8 cellular contexts compared by ENCODE assay signal in genomic region chr16:2520097-2520783, GRCh38. TPM values are rescaled to one million over a fixed set of nuclear protein-coding genes. Genes with fewer than 3 reads are reported as not detected.
DNase-seq lines count a peak whose midpoint lies in the region; ATAC-seq and TF ChIP-seq lines count a peak whose summit lies in the region.

A gene with protein sequence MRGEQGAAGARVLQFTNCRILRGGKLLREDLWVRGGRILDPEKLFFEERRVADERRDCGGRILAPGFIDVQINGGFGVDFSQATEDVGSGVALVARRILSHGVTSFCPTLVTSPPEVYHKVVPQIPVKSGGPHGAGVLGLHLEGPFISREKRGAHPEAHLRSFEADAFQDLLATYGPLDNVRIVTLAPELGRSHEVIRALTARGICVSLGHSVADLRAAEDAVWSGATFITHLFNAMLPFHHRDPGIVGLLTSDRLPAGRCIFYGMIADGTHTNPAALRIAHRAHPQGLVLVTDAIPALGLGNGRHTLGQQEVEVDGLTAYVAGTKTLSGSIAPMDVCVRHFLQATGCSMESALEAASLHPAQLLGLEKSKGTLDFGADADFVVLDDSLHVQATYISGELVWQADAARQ (plus strand): TSS chr16:2520371. CDS start chr16:2520459, 88 bp downstream.

- intact Hi-C loops in CD8-positive, alpha-beta T cell (cut with DNase I, micrococcal nuclease): loop anchor here (1.0 to 2.0 kb wide), 3 partner anchors 12 to 45 kb away; partner anchors contain the start of gene TBC1D24 (in 1 of the 2)
- intact Hi-C loops in left ventricle myocardium inferior (cut with micrococcal nuclease): no loop called here
- intact Hi-C loops in prostate gland (cut with DNase I): no loop called here

- H3K36me3 Mint-ChIP-seq in CD8-positive, alpha-beta T cell: peaks cover 47% of the 10 kb centered on the region
- H3K36me3 Mint-ChIP-seq in T-helper 17 cell (ENCODE audit: low read depth): peaks cover 9% of the 10 kb centered on the region

- POLR2A ChIA-PET in CD8-positive, alpha-beta T cell (lab: Charles Lee): interaction anchor here (0.7 to 3.8 kb wide), 10 partner anchors 9 to 556 kb away, joined by 3 to 59 read pairs (median 4); partner anchors contain the start of genes CEMP1, PDPK1, PGP and RPS2

- TF ChIP-seq CTCF in CD8-positive, alpha-beta T cell (IDR thresholded peaks at IDR 0.05): no peak
- TF ChIP-seq CTCF in left ventricle myocardium inferior (IDR thresholded peaks at IDR 0.05; ENCODE audit: borderline replicate concordance): no peak
- no peak for TF ChIP-seq CTCF in prostate gland (IDR thresholded peaks at IDR 0.05)
- TF ChIP-seq CTCF in upper lobe of left lung (IDR thresholded peaks at IDR 0.05): no peak

- CTCF ChIA-PET in CD8-positive, alpha-beta T cell (lab: Charles Lee): interaction anchor here (1.3 to 1.4 kb wide), 2 partner anchors 11 to 16 kb away, joined by 3 to 6 read pairs; partner anchors contain the start of gene CEMP1

- peaks cover 60% of the 10 kb centered on the region for H3K4me1 Mint-ChIP-seq in CD8-positive, alpha-beta T cell (ENCODE audit: low read depth)
- peaks cover 44% of the 10 kb centered on the region for H3K4me1 Mint-ChIP-seq in T-helper 17 cell

- TF ChIP-seq POLR2A in prostate gland (IDR thresholded peaks at IDR 0.05) (no peak), upper lobe of left lung (IDR thresholded peaks at IDR 0.05) (peak in 1 of 4 donors; percentile 76)

- peaks cover 16% of the 10 kb centered on the region for H3K36me3 ChIP-seq in CD8-positive, alpha-beta T cell (ENCODE audit: insufficient read depth, low read length)
- H3K36me3 ChIP-seq in left ventricle myocardium inferior: peaks cover 36% of the 10 kb centered on the region
- H3K36me3 ChIP-seq in prostate gland: no peaks in the 10 kb centered on the region
- H3K36me3 ChIP-seq in upper lobe of left lung: peaks cover 0 to 39% (median 26%) of the 10 kb centered on the region in 4 donors

- H3K4me3 Mint-ChIP-seq in CD8-positive, alpha-beta T cell: peak within 1 kb of the TSS; percentile 94
- peak within 1 kb of the TSS; percentile 92 for H3K4me3 Mint-ChIP-seq in T-helper 17 cell

- peak within 1 kb of the TSS; percentile 32 for H3K4me3 ChIP-seq in CD8-positive, alpha-beta T cell (ENCODE audit: low read depth, low read length)
- H3K4me3 ChIP-seq in left ventricle myocardium inferior (peak within 1 kb of the TSS; percentile 77), prostate gland (peak within 1 kb of the TSS; percentile 55 to 77), upper lobe of left lung (peak within 1 kb of the TSS; percentile 61 to 91 (median 73))

- peak; percentile 82 to 94 (median 89) for DNase-seq in CD8-positive, alpha-beta T cell
- peak; percentile 83 for DNase-seq in H4 (ENCODE audit: low spot score)
- peak; percentile 88 for DNase-seq in NCI-H146 (lab: John Stamatoyannopoulos, UW)
- DNase-seq in T-helper 17 cell: peak; percentile 83 to 89 (median 87)
- DNase-seq in amniotic stem cell (lab: John Stamatoyannopoulos, UW): peak; percentile 91
- DNase-seq in left ventricle myocardium inferior: peak; percentile 94
- DNase-seq in prostate gland (ENCODE audit: low spot score): peak; percentile 89
- peak; percentile 92 to 99 for DNase-seq in upper lobe of left lung

- TF ChIP-seq EP300 in upper lobe of left lung (IDR thresholded peaks at IDR 0.05): peak in 1 of 4 donors; percentile 83

- no peaks in the 10 kb centered on the region for H3K9me3 ChIP-seq in CD8-positive, alpha-beta T cell (ENCODE audit: low read length)
- H3K9me3 ChIP-seq in T-helper 17 cell (ENCODE audit: control insufficient read depth, low read length, poor library complexity, severe bottlenecking) (no peaks in the 10 kb centered on the region), left ventricle myocardium inferior (replicated peaks) (no peaks in the 10 kb centered on the region), prostate gland (no peaks in the 10 kb centered on the region), upper lobe of left lung (no peaks in the 10 kb centered on the region)

- WGBS in prostate gland: under 1% methylated on average over 49 of the region's 83 CpGs
- 0 to 2% methylated on average over 9 to 33 of the region's 83 CpGs for WGBS in upper lobe of left lung, 2 donors

- peak within 1 kb of the TSS; percentile 58 for H3K27ac ChIP-seq in CD8-positive, alpha-beta T cell (ENCODE audit: low read depth, low read length)
- H3K27ac ChIP-seq in left ventricle myocardium inferior (replicated peaks): peak within 1 kb of the TSS; percentile 88
- H3K27ac ChIP-seq in prostate gland: peak within 1 kb of the TSS; percentile 57 to 81
- H3K27ac ChIP-seq in upper lobe of left lung: peak within 1 kb of the TSS; percentile 82 to 99 (median 98)

- ATAC-seq in CD8-positive, alpha-beta T cell: peak; percentile 63
- peak; percentile 62 for ATAC-seq in T-helper 17 cell
- peak; percentile 54 to 85 for ATAC-seq in upper lobe of left lung (ENCODE audit: low FRiP score in 2 of 2)

- peak within 1 kb of the TSS; percentile 98 for H3K27ac Mint-ChIP-seq in CD8-positive, alpha-beta T cell
- H3K27ac Mint-ChIP-seq in T-helper 17 cell: peak within 1 kb of the TSS; percentile 91

- no peaks in the 10 kb centered on the region for H3K9me3 Mint-ChIP-seq in CD8-positive, alpha-beta T cell

- H3K27me3 ChIP-seq in CD8-positive, alpha-beta T cell (ENCODE audit: insufficient read depth, low read length): no peaks in the 10 kb centered on the region
- H3K27me3 ChIP-seq in left ventricle myocardium inferior (ENCODE audit: low read depth) (no peaks in the 10 kb centered on the region), prostate gland (replicated peaks; ENCODE audit: insufficient read depth) (no peaks in the 10 kb centered on the region), upper lobe of left lung (no peaks in the 10 kb centered on the region)

- H3K4me1 ChIP-seq in CD8-positive, alpha-beta T cell (ENCODE audit: insufficient read depth, low read length): peaks cover 55% of the 10 kb centered on the region
- H3K4me1 ChIP-seq in left ventricle myocardium inferior (peaks cover 58% of the 10 kb centered on the region), prostate gland (replicated peaks) (peaks cover 36% of the 10 kb centered on the region), upper lobe of left lung (peaks cover 56 to 67% (median 57%) of the 10 kb centered on the region in 4 donors)

- H3K27me3 Mint-ChIP-seq in CD8-positive, alpha-beta T cell (ENCODE audit: low read depth): no peaks in the 10 kb centered on the region
- no peaks in the 10 kb centered on the region for H3K27me3 Mint-ChIP-seq in T-helper 17 cell

RNA-seq across cellular contexts. Expression of the gene that starts here (rescaled TPM):
- total RNA-seq in CD8-positive, alpha-beta T cell: 100 to 1,000 TPM; 212 to 226 TPM
- 15.8 and 24.6 TPM in 2 replicates for total RNA-seq in H4 (2014; rRNA removed; shearing (Covaris generic))
- total RNA-seq in T-helper 17 cell (100 to 1,000 TPM; 189 to 206 TPM), left ventricle myocardium inferior (9.3 TPM), prostate gland (10 to 100 TPM; 41.4 to 78.1 TPM), upper lobe of left lung (100 to 1,000 TPM in 1 of 6 donors, 10 to 100 TPM in 5; 33.0 to 126 (median 68.4) TPM)

Comparison
In these comparisons a context has a peak if more than half of its experiments do, and no peak if none do; other contexts are left out.
1. Peak in every context shown above with its lines: DNase-seq, ATAC-seq, H3K4me3 ChIP-seq and H3K27ac ChIP-seq.
2. intact Hi-C loops: an anchor here in CD8-positive, alpha-beta T cell (1.0 to 2.0 kb wide); none called in left ventricle myocardium inferior and prostate gland.